ENCODE assay signal across 13 cellular contexts in the genomic region with DNA sequence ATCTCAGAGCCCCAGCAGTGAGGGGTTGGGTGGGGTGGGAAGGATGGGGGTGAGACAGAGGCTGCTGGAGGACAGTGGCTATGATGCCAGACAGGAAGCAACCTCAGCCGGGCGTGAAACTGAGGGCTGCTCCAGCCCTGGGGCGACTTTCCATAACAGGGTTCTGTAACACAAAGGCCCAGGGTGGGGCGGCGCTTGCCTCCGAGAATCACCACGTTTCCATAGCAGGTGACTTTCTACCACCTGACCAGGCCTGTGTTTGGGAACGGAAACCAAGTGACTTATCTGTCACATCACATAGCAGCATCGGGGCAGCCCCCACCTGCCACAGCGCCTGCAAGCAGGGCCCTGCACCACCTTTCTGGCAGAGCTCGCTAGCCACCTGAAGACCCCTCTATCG.
DNase-seq lines count a peak whose midpoint lies in the region; ATAC-seq and TF ChIP-seq lines count a peak whose summit lies in the region.
"Had no signal": no experiment of that assay in that cellular context is flagged by ENCODE, and none has a peak within 500 bp of the region (broad histone marks: within the 10 kb centered on the region; RNA-seq: fewer than 3 reads in every experiment).

No MANE protein-coding gene starts in this region.

- no peak for TF ChIP-seq CTCF in SK-N-SH (IDR thresholded peaks at IDR 0.05)

- peaks cover 0 to 14% (median 7%) of the 10 kb centered on the region in 7 donors for H3K4me1 Mint-ChIP-seq in naive thymus-derived CD4-positive, alpha-beta T cell

- no peaks in the 10 kb centered on the region for H3K9me3 ChIP-seq in naive thymus-derived CD4-positive, alpha-beta T cell (ENCODE audit: control insufficient read depth in 2 of 3, low read length in 3 of 3)
- no peaks in the 10 kb centered on the region; the same call in 1 of the 2 replicates for H3K9me3 ChIP-seq in SK-N-SH
- H3K9me3 ChIP-seq: prostate gland had no signal

- H2AFZ ChIP-seq in SK-N-SH (ENCODE audit: low read depth), result no peak overlapping the region

- H3K27me3 Mint-ChIP-seq in naive thymus-derived CD4-positive, alpha-beta T cell, result peaks cover 0 to 3% (median 0%) of the 10 kb centered on the region in 5 donors

- CTCF ChIA-PET in naive thymus-derived CD4-positive, alpha-beta T cell (lab: Charles Lee), result no interaction called here
- CTCF ChIA-PET in SK-N-SH (lab: Yijun Ruan, JAX), result interaction anchor here (0.7 kb wide), 1 partner anchor 13 kb away, joined by 3 read pairs; no protein-coding TSS in a partner anchor

- no peak overlapping the region for H3K27ac ChIP-seq in naive thymus-derived CD4-positive, alpha-beta T cell (ENCODE audit: low read depth, low read length)
- no peak overlapping the region for H3K27ac ChIP-seq in SK-N-SH (ENCODE audit: low read depth in 2 of 2, low read length in 1 of 2)
- H3K27ac ChIP-seq: HL-60, prostate gland, tibial artery had no signal

- peaks cover 0 to 5% (median 0%) of the 10 kb centered on the region in 5 donors for H3K36me3 Mint-ChIP-seq in naive thymus-derived CD4-positive, alpha-beta T cell

- no peak overlapping the region for H3K4me3 Mint-ChIP-seq in naive thymus-derived CD4-positive, alpha-beta T cell

- H3K9ac ChIP-seq in SK-N-SH, result no peak overlapping the region

- H3F3A ChIP-seq in SK-N-SH (replicated peaks; ENCODE audit: insufficient read depth), result peaks cover 4% of the 10 kb centered on the region

- TF ChIP-seq EP300 in SK-N-SH (IDR thresholded peaks at IDR 0.05; ENCODE audit: borderline replicate concordance in 1 of 2, low read depth in 1 of 2, low read length in 1 of 2), result no peak

- ATAC-seq in GM21529 (IDR thresholded peaks at IDR 0.05; ENCODE audit: unreplicated experiment), result peak; percentile 49
- peak; percentile 71 for ATAC-seq in naive thymus-derived CD4-positive, alpha-beta T cell

- H3K4me1 ChIP-seq in naive thymus-derived CD4-positive, alpha-beta T cell (ENCODE audit: control insufficient read depth in 2 of 2, insufficient read depth in 2 of 2, low read length in 2 of 2), result peaks cover 0 to 3% of the 10 kb centered on the region in 2 donors
- H3K4me1 ChIP-seq in SK-N-SH (ENCODE audit: control insufficient read depth in 1 of 2, insufficient read depth in 2 of 2, low read depth in 1 of 2, low read length in 1 of 2), result peaks cover 0 to 5% of the 10 kb centered on the region in 2 experiments; a peak in 1 of 4 replicates
- H3K4me1 ChIP-seq: prostate gland, tibial artery had no signal

- POLR2A ChIA-PET in naive thymus-derived CD4-positive, alpha-beta T cell (lab: Charles Lee), result no interaction called here
- POLR2A ChIA-PET in SK-N-SH (lab: Yijun Ruan, JAX), result no interaction called here

- H3K9me3 Mint-ChIP-seq in naive thymus-derived CD4-positive, alpha-beta T cell, result peaks cover 0 to 14% (median 4%) of the 10 kb centered on the region in 11 donors

- H3K36me3 ChIP-seq in naive thymus-derived CD4-positive, alpha-beta T cell (ENCODE audit: control insufficient read depth in 2 of 3, insufficient read depth in 3 of 3, low read length in 3 of 3), result no peaks in the 10 kb centered on the region
- no peaks in the 10 kb centered on the region for H3K36me3 ChIP-seq in SK-N-SH (replicated peaks in 1 of 2; ENCODE audit: control insufficient read depth in 1 of 2, insufficient read depth in 2 of 2, low read length in 1 of 2)
- H3K36me3 ChIP-seq: prostate gland, tibial artery had no signal

- H3K27me3 ChIP-seq in naive thymus-derived CD4-positive, alpha-beta T cell (ENCODE audit: control insufficient read depth in 2 of 2, insufficient read depth in 2 of 2, low read length in 2 of 2), result no peaks in the 10 kb centered on the region
- H3K27me3 ChIP-seq in SK-N-SH (ENCODE audit: insufficient read depth), result no peaks in the 10 kb centered on the region

- peak overlapping the region in 1 of 9 donors; percentile 50 for H3K27ac Mint-ChIP-seq in naive thymus-derived CD4-positive, alpha-beta T cell

- 52% methylated on average over 10 of the region's 12 CpGs for WGBS in SK-N-SH (ENCODE audit: low lambda C conversion rate)

- intact Hi-C loops in naive thymus-derived CD4-positive, alpha-beta T cell (cut with micrococcal nuclease), result no loop called here

- no peaks in the 10 kb centered on the region for H4K20me1 ChIP-seq in SK-N-SH (ENCODE audit: insufficient read depth)

- H3K9me2 ChIP-seq in SK-N-SH, result no peaks in the 10 kb centered on the region

- DNase-seq in NCI-H1417 (lab: John Stamatoyannopoulos, UW) (peak in 2 of 3 experiments; percentile 66 to 70), NCI-H1417 treated with DMSO at 0.1 percent for 48 hours (lab: John Stamatoyannopoulos, UW) (no peak), SK-N-SH (no peak), NCI-H1092 treated with DMSO at 0.1 percent for 48 hours (lab: John Stamatoyannopoulos, UW) (no peak), NCI-H1105 treated with DMSO at 0.1 percent for 48 hours (lab: John Stamatoyannopoulos, UW) (no peak)
- DNase-seq in activated effector memory CD4-positive, alpha-beta T cell treated with Interleukin-2 at 50 U/mL for 16 hours, result peak; percentile 2
- DNase-seq in naive thymus-derived CD4-positive, alpha-beta T cell, result peak in 3 of 9 donors; percentile 10 to 18 (median 14)
- DNase-seq: 8988T, EL, tibial artery had no signal

- H3K79me2 ChIP-seq in SK-N-SH (ENCODE audit: insufficient read depth), result no peaks in the 10 kb centered on the region

- no peak overlapping the region for H3K4me3 ChIP-seq in naive thymus-derived CD4-positive, alpha-beta T cell (ENCODE audit: low read length)
- H3K4me3 ChIP-seq in SK-N-SH (ENCODE audit: low read depth in 2 of 2, low read length in 1 of 2), result no peak overlapping the region
- H3K4me3 ChIP-seq: prostate gland, tibial artery had no signal

- H3K4me2 ChIP-seq in SK-N-SH, result no peak overlapping the region

- TF ChIP-seq RAD21 in SK-N-SH (IDR thresholded peaks at IDR 0.05; ENCODE audit: low read length), result no peak

TF ChIP-seq in SK-N-SH, 30 proteins besides CTCF, POLR2A, EP300 and RAD21 (continues in another document):
- TF ChIP-seq TCF12 (IDR thresholded peaks at IDR 0.05) (no peak), RXRA (IDR thresholded peaks at IDR 0.05; ENCODE audit: borderline replicate concordance, low read depth) (no peak), YY1 (IDR thresholded peaks at IDR 0.05; ENCODE audit: low read depth) (no peak), FOXJ3 (CRISPR knock-in tag; IDR thresholded peaks at IDR 0.05) (no peak), CHD2 (IDR thresholded peaks at IDR 0.05; ENCODE audit: low read length, partially characterized antibody) (no peak), MAX (IDR thresholded peaks at IDR 0.05; ENCODE audit: low read depth) (no peak), POLR2AphosphoS5 (IDR thresholded peaks at IDR 0.05; ENCODE audit: low read depth, low read length) (no peak)
- TF ChIP-seq, protein P1, sequence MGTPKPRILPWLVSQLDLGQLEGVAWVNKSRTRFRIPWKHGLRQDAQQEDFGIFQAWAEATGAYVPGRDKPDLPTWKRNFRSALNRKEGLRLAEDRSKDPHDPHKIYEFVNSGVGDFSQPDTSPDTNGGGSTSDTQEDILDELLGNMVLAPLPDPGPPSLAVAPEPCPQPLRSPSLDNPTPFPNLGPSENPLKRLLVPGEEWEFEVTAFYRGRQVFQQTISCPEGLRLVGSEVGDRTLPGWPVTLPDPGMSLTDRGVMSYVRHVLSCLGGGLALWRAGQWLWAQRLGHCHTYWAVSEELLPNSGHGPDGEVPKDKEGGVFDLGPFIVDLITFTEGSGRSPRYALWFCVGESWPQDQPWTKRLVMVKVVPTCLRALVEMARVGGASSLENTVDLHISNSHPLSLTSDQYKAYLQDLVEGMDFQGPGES (IDR thresholded peaks at IDR 0.05; ENCODE audit: low read depth, low read length), result no peak
- TF ChIP-seq, protein P2, sequence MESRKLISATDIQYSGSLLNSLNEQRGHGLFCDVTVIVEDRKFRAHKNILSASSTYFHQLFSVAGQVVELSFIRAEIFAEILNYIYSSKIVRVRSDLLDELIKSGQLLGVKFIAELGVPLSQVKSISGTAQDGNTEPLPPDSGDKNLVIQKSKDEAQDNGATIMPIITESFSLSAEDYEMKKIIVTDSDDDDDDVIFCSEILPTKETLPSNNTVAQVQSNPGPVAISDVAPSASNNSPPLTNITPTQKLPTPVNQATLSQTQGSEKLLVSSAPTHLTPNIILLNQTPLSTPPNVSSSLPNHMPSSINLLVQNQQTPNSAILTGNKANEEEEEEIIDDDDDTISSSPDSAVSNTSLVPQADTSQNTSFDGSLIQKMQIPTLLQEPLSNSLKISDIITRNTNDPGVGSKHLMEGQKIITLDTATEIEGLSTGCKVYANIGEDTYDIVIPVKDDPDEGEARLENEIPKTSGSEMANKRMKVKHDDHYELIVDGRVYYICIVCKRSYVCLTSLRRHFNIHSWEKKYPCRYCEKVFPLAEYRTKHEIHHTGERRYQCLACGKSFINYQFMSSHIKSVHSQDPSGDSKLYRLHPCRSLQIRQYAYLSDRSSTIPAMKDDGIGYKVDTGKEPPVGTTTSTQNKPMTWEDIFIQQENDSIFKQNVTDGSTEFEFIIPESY (IDR thresholded peaks at IDR 0.05; ENCODE audit: borderline replicate concordance, low read depth), result no peak
- TF ChIP-seq, protein P3, sequence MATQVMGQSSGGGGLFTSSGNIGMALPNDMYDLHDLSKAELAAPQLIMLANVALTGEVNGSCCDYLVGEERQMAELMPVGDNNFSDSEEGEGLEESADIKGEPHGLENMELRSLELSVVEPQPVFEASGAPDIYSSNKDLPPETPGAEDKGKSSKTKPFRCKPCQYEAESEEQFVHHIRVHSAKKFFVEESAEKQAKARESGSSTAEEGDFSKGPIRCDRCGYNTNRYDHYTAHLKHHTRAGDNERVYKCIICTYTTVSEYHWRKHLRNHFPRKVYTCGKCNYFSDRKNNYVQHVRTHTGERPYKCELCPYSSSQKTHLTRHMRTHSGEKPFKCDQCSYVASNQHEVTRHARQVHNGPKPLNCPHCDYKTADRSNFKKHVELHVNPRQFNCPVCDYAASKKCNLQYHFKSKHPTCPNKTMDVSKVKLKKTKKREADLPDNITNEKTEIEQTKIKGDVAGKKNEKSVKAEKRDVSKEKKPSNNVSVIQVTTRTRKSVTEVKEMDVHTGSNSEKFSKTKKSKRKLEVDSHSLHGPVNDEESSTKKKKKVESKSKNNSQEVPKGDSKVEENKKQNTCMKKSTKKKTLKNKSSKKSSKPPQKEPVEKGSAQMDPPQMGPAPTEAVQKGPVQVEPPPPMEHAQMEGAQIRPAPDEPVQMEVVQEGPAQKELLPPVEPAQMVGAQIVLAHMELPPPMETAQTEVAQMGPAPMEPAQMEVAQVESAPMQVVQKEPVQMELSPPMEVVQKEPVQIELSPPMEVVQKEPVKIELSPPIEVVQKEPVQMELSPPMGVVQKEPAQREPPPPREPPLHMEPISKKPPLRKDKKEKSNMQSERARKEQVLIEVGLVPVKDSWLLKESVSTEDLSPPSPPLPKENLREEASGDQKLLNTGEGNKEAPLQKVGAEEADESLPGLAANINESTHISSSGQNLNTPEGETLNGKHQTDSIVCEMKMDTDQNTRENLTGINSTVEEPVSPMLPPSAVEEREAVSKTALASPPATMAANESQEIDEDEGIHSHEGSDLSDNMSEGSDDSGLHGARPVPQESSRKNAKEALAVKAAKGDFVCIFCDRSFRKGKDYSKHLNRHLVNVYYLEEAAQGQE (IDR thresholded peaks at IDR 0.05; ENCODE audit: low read depth, low read length), result no peak

Comparison
In these comparisons a context has a peak if more than half of its experiments do, and no peak if none do; other contexts are left out.
1. DNase-seq: peak in NCI-H1417 (2 of 3) and activated effector memory CD4-positive, alpha-beta T cell treated with Interleukin-2 at 50 U/mL for 16 hours (single experiment); none in NCI-H1417 treated with DMSO at 0.1 percent for 48 hours (single experiment), SK-N-SH (single experiment), NCI-H1092 treated with DMSO at 0.1 percent for 48 hours (single experiment) and NCI-H1105 treated with DMSO at 0.1 percent for 48 hours (single experiment).